In the genomic region with DNA sequence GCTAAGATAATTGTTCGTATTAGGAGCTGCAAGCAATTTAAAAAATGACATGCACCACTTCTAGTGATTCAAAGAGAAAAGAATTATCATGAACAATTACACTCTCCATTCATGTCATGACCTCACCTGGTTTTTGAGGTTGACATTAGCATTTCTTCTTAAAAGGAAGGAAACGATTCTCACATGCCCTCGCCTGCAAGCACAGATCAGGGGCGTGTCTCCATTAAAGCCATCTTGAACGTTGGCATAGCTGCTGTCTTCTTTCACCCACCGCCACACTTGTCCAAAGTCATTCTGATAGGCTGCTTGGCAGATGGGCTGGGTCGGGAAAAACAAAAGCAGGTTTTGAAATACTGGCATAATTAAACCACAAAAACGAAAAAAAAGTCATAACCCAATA, we compare ENCODE assay signal across 17 cellular contexts. TPM values are rescaled to one million over a fixed set of nuclear protein-coding genes. Genes with fewer than 3 reads are reported as not detected.
DNase-seq lines count a peak whose midpoint lies in the region; ATAC-seq and TF ChIP-seq lines count a peak whose summit lies in the region.
"Had no signal": no experiment of that assay in that cellular context is flagged by ENCODE, and none has a peak within 500 bp of the region (broad histone marks: within the 10 kb centered on the region; RNA-seq: fewer than 3 reads in every experiment).

No MANE protein-coding gene starts in this region.

- peak overlapping the region; percentile 14 for H3K4me3 Mint-ChIP-seq in CD4-positive, alpha-beta T cell
- peak overlapping the region in 5 of 10 donors; percentile 2 to 35 (median 19) for H3K4me3 Mint-ChIP-seq in naive thymus-derived CD8-positive, alpha-beta T cell

- no peak for TF ChIP-seq CTCF in CD4-positive, alpha-beta T cell (IDR thresholded peaks at IDR 0.05)

- intact Hi-C loops in CD4-positive, alpha-beta T cell (cut with DNase I, micrococcal nuclease) = no loop called here

- POLR2A ChIA-PET in CD4-positive, alpha-beta T cell (lab: Charles Lee) = interaction anchor here (0.8 to 2.8 kb wide), 6 partner anchors 10 to 970 kb away, joined by 3 to 11 read pairs (median 4); a partner anchor contains a TSS
- POLR2A ChIA-PET in naive thymus-derived CD8-positive, alpha-beta T cell (lab: Charles Lee) = interaction anchor here (0.6 to 1.4 kb wide), 3 partner anchors 159 to 1877 kb away, joined by 3 read pairs; a partner anchor contains a TSS

- peaks cover 55% of the 10 kb centered on the region for H3K4me1 Mint-ChIP-seq in CD4-positive, alpha-beta T cell (ENCODE audit: low read depth)
- peaks cover 13 to 40% (median 38%) of the 10 kb centered on the region in 4 donors for H3K4me1 Mint-ChIP-seq in naive thymus-derived CD8-positive, alpha-beta T cell

- H3K36me3 Mint-ChIP-seq in CD4-positive, alpha-beta T cell (ENCODE audit: low read depth) = no peaks in the 10 kb centered on the region
- H3K36me3 Mint-ChIP-seq in naive thymus-derived CD8-positive, alpha-beta T cell = no peaks in the 10 kb centered on the region

- no peaks in the 10 kb centered on the region for H3K9me3 Mint-ChIP-seq in CD4-positive, alpha-beta T cell
- peaks cover 0 to 2% (median 0%) of the 10 kb centered on the region in 9 donors for H3K9me3 Mint-ChIP-seq in naive thymus-derived CD8-positive, alpha-beta T cell

- H3K27me3 Mint-ChIP-seq in CD4-positive, alpha-beta T cell = no peaks in the 10 kb centered on the region
- H3K27me3 Mint-ChIP-seq in naive thymus-derived CD8-positive, alpha-beta T cell = peaks cover 0 to 4% (median 0%) of the 10 kb centered on the region in 5 donors

- no peak overlapping the region for H3K27ac ChIP-seq in CD4-positive, alpha-beta T cell (ENCODE audit: low read depth, low read length)
- H3K27ac ChIP-seq: breast epithelium, prostate gland, RWPE1, VCaP had no signal

- H3K9me3 ChIP-seq in CD4-positive, alpha-beta T cell (ENCODE audit: control insufficient read depth, low read length) = no peaks in the 10 kb centered on the region
- H3K9me3 ChIP-seq: breast epithelium, prostate gland had no signal

- peak in 8 of 10 experiments; percentile 19 to 41 (median 24) for DNase-seq in CD4-positive, alpha-beta T cell
- DNase-seq in activated CD4-positive, CD25-positive, alpha-beta regulatory T cell treated with anti-CD3 and anti-CD28 coated beads, Interleukin-2, amount 50 U/mL, for 16 hours (ENCODE audit: low read depth, low spot score) = peak; percentile 27
- peak; percentile 32 for DNase-seq in activated effector memory CD4-positive, alpha-beta T cell treated with Interleukin-2 at 50 U/mL for 16 hours
- peak in 8 of 10 donors; percentile 1 to 64 (median 38) for DNase-seq in naive thymus-derived CD8-positive, alpha-beta T cell
- DNase-seq in amniotic stem cell (lab: John Stamatoyannopoulos, UW) (no peak), NCI-H526 (lab: John Stamatoyannopoulos, UW) (no peak), putamen (ENCODE audit: low spot score) (no peak), NCI-H1694 treated with DMSO at 0.1 percent for 48 hours (lab: John Stamatoyannopoulos, UW) (no peak)
- DNase-seq: mesenchymal stem cell, NCI-H2227 treated with DMSO at 0.1 percent for 48 hours had no signal

- CTCF ChIA-PET in CD4-positive, alpha-beta T cell (lab: Charles Lee) = interaction anchor here (1.7 to 1.9 kb wide), 2 partner anchors 9 to 101 kb away, joined by 5 to 6 read pairs; no protein-coding TSS in a partner anchor

- peak overlapping the region; percentile 66 for H3K27ac Mint-ChIP-seq in CD4-positive, alpha-beta T cell
- peak overlapping the region in 4 of 10 donors; percentile 54 to 73 (median 58) for H3K27ac Mint-ChIP-seq in naive thymus-derived CD8-positive, alpha-beta T cell

- H3K27me3 ChIP-seq in CD4-positive, alpha-beta T cell (ENCODE audit: control insufficient read depth, insufficient read depth, low read length) = no peaks in the 10 kb centered on the region
- H3K27me3 ChIP-seq: breast epithelium had no signal

- ATAC-seq in CD4-positive, alpha-beta T cell (ENCODE audit: poor library complexity) = peak; percentile 73
- ATAC-seq in naive thymus-derived CD8-positive, alpha-beta T cell = peak; percentile 57 to 74

RNA-seq across cellular contexts. Expression of a gene that starts 19.9 kb away (rescaled TPM):
- not detected for total RNA-seq in CD4-positive, alpha-beta T cell
- under 1 TPM in 1 of 2 experiments, not detected in 1; 0.44 TPM for total RNA-seq in naive thymus-derived CD8-positive, alpha-beta T cell
- under 1 TPM; 0.23 to 0.63 (median 0.23) TPM for polyA plus RNA-seq in naive thymus-derived CD8-positive, alpha-beta T cell
- total RNA-seq: Daoy had no signal

RNA-seq across cellular contexts. Expression of a gene that starts 29.2 kb away (rescaled TPM):
- not detected for total RNA-seq in CD4-positive, alpha-beta T cell
- total RNA-seq in naive thymus-derived CD8-positive, alpha-beta T cell = not detected
- polyA plus RNA-seq in naive thymus-derived CD8-positive, alpha-beta T cell = not detected
- total RNA-seq: breast epithelium, Daoy, epithelial cell of proximal tubule, LHCN-M2, prostate gland had no signal

RNA-seq across cellular contexts. Expression of a gene that starts 48.3 kb away (rescaled TPM):
- 10 to 100 TPM; 23.7 to 26.7 TPM for total RNA-seq in CD4-positive, alpha-beta T cell
- 10 to 100 TPM; 23.3 to 23.9 TPM for total RNA-seq in naive thymus-derived CD8-positive, alpha-beta T cell
- 1 to 10 TPM; 5.5 to 7.0 (median 6.3) TPM for polyA plus RNA-seq in naive thymus-derived CD8-positive, alpha-beta T cell

Comparison
In these comparisons a context has a peak if more than half of its experiments do, and no peak if none do; other contexts are left out.
1. DNase-seq: peak in CD4-positive, alpha-beta T cell (8 of 10), activated CD4-positive, CD25-positive, alpha-beta regulatory T cell treated with anti-CD3 and anti-CD28 coated beads, Interleukin-2, amount 50 U/mL, for 16 hours (single experiment), activated effector memory CD4-positive, alpha-beta T cell treated with Interleukin-2 at 50 U/mL for 16 hours (single experiment) and naive thymus-derived CD8-positive, alpha-beta T cell (8 of 10); none in amniotic stem cell (single experiment), NCI-H526 (0 of 2), putamen (single experiment) and NCI-H1694 treated with DMSO at 0.1 percent for 48 hours (single experiment).